8 cellular contexts compared by ENCODE assay signal in the genomic region with DNA sequence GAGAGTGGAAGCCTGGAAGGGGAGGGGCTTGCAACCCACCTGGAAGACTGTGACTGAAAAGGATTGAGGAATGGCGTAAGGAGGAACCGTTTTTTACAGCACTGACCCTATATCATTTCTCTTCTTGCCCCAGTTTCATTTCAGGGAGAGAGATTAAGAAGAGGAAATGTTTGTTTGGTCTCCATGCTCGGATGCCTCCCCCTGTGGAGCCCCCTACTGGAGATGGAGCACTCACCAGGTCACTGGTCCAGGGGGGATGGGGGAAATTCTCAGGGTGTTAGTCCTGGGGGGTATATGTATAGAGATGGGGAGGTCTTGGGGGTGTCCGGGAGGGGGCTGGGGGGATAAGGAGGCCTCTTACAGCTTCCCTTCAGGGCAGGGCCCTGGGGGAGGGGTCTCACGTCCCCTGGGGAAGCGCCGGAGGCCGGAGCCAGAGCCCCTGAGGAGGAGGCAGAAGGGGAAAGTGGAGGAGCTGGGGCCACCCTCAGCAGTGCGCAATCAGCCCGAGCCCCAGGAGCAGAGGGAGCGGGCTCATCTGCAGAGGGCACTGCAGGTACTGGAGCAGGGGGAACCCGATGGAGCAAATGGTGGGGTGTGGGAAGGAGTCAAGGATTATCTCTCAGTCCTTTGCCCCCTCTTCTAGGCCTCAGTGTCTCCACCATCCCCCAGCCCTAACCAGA. TPM values are rescaled to one million over a fixed set of nuclear protein-coding genes. Genes with fewer than 3 reads are reported as not detected.
DNase-seq lines count a peak whose midpoint lies in the region; ATAC-seq and TF ChIP-seq lines count a peak whose summit lies in the region.

No MANE protein-coding gene starts in this region.

- H3K27me3 ChIP-seq in Panc1 (ENCODE audit: control insufficient read depth, insufficient read depth, low read length) (no peaks in the 10 kb centered on the region), fibroblast of lung (ENCODE audit: control insufficient read depth, insufficient read depth, low read length) (no peaks in the 10 kb centered on the region), aorta (ENCODE audit: control insufficient read depth in 1 of 2, insufficient read depth in 2 of 2, low read length in 1 of 2) (no peaks in the 10 kb centered on the region)

- H3K9me3 ChIP-seq in Panc1 (ENCODE audit: control insufficient read depth, insufficient read depth, low read depth, low read length), result no peaks in the 10 kb centered on the region
- H3K9me3 ChIP-seq in fibroblast of lung (ENCODE audit: control insufficient read depth, insufficient read depth, low read depth, low read length), result no peaks in the 10 kb centered on the region
- H3K9me3 ChIP-seq in aorta (ENCODE audit: control insufficient read depth, low read length), result no peaks in the 10 kb centered on the region

- peak; percentile 32 for DNase-seq in stimulated activated naive CD8-positive, alpha-beta T cell treated with anti-CD3 and anti-CD28 coated beads, Interleukin-15, Interleukin-2, amounts not matched to agents 100 U/mL and 50 U/mL, for 24 hours
- DNase-seq in stimulated activated naive CD8-positive, alpha-beta T cell treated with anti-CD3 and anti-CD28 coated beads, Interleukin-15, amount 100 ng/mL, for 72 hours, result no peak
- DNase-seq in Panc1 (ENCODE audit: low read depth, low spot score), result no peak
- DNase-seq in fibroblast of lung (ENCODE audit: low read depth in 2 of 2), result no peak
- no peak for DNase-seq in activated effector memory CD4-positive, alpha-beta T cell treated with Interleukin-2 at 50 U/mL for 16 hours
- no peak for DNase-seq in superior temporal gyrus (ENCODE audit: extremely low spot score)
- no peak for DNase-seq in aorta
- no peak for DNase-seq in NCI-H1417 (lab: John Stamatoyannopoulos, UW)

- intact Hi-C loops in Panc1 (cut with micrococcal nuclease; ENCODE audit: unreplicated experiment) (no loop called here), aorta (cut with DNase I) (loop anchor here in 1 of 2 donors (5.0 to 10.0 kb wide), 5 partner anchors 38 to 1760 kb away; a partner anchor contains a TSS)

- H3K79me2 ChIP-seq in fibroblast of lung (ENCODE audit: control insufficient read depth, insufficient read depth, low read length), result peaks cover 57% of the 10 kb centered on the region

- peaks cover 78% of the 10 kb centered on the region for H3K4me1 Mint-ChIP-seq in stimulated activated naive CD8-positive, alpha-beta T cell treated with anti-CD3 and anti-CD28 coated beads, Interleukin-15, amount 100 ng/mL, for 72 hours

- no TSS peak for BruUV-seq in Panc1 (replicated peaks; lab: Mats Ljungman, UMichigan)

- no peak overlapping the region for H3K9ac ChIP-seq in fibroblast of lung (ENCODE audit: insufficient read depth, low read length)

- H3K4me2 ChIP-seq in fibroblast of lung (ENCODE audit: extremely low read depth, insufficient read depth, low read length), result peak overlapping the region; percentile 85

- H3K9me3 Mint-ChIP-seq in stimulated activated naive CD8-positive, alpha-beta T cell treated with anti-CD3 and anti-CD28 coated beads, Interleukin-15, amount 100 ng/mL, for 72 hours, result no peaks in the 10 kb centered on the region

- peak overlapping the region in 1 of 2 donors; percentile 99 for H3K27ac Mint-ChIP-seq in stimulated activated naive CD8-positive, alpha-beta T cell treated with anti-CD3 and anti-CD28 coated beads, Interleukin-15, amount 100 ng/mL, for 72 hours

- CTCF ChIA-PET in Panc1 (lab: Charles Lee), result no interaction called here

- H4K20me1 ChIP-seq in fibroblast of lung (ENCODE audit: control insufficient read depth, extremely low read depth, insufficient read depth, low read length), result no peaks in the 10 kb centered on the region

- no peak overlapping the region for H3K4me3 Mint-ChIP-seq in stimulated activated naive CD8-positive, alpha-beta T cell treated with anti-CD3 and anti-CD28 coated beads, Interleukin-15, amount 100 ng/mL, for 72 hours

- no peak overlapping the region for H2AFZ ChIP-seq in fibroblast of lung (ENCODE audit: low read length)

- H3K36me3 ChIP-seq in Panc1 (ENCODE audit: control insufficient read depth, insufficient read depth, low read length) (peaks cover 2% of the 10 kb centered on the region), fibroblast of lung (ENCODE audit: control insufficient read depth, insufficient read depth, low read length) (peaks cover 7% of the 10 kb centered on the region), aorta (ENCODE audit: control insufficient read depth in 1 of 2, insufficient read depth in 2 of 2, low read length in 1 of 2) (peaks cover 0 to 3% of the 10 kb centered on the region in 2 donors)

- 65 to 72% methylated on average over 10 to 12 of the region's 12 CpGs for WGBS in aorta, 2 donors

- H3K4me1 ChIP-seq in Panc1 (ENCODE audit: control insufficient read depth, insufficient read depth, low read length) (peaks cover 48% of the 10 kb centered on the region), fibroblast of lung (ENCODE audit: control insufficient read depth, extremely low read depth, insufficient read depth, low read length) (peaks cover 26% of the 10 kb centered on the region), aorta (ENCODE audit: control insufficient read depth in 1 of 2, insufficient read depth in 2 of 2, low read length in 2 of 2) (no peaks in the 10 kb centered on the region)

- in situ Hi-C loops in Panc1 (cut with HindIII; ENCODE audit: low pct_unique_long_range_greater_than_20kb, low sequenced_read_pairs), result no loop called here

- peak overlapping the region; percentile 17; the same call in 1 of the 2 replicates for H3K27ac ChIP-seq in Panc1 (ENCODE audit: low read length)
- peak overlapping the region; percentile 44 for H3K27ac ChIP-seq in fibroblast of lung (ENCODE audit: insufficient read depth, low read length)
- no peak overlapping the region for H3K27ac ChIP-seq in aorta (ENCODE audit: low read depth in 1 of 2, low read length in 2 of 2)

- no peaks in the 10 kb centered on the region for H3K27me3 Mint-ChIP-seq in stimulated activated naive CD8-positive, alpha-beta T cell treated with anti-CD3 and anti-CD28 coated beads, Interleukin-15, amount 100 ng/mL, for 72 hours

- POLR2A ChIA-PET in Panc1 (lab: Charles Lee), result no interaction called here

- H3K4me3 ChIP-seq in Panc1 (ENCODE audit: low read depth in 2 of 2, low read length in 2 of 2) (no peak overlapping the region), fibroblast of lung (replicated peaks in 1 of 4; ENCODE audit: control extremely low read depth in 1 of 4, insufficient read depth in 1 of 4, low read depth in 3 of 4, low read length in 4 of 4) (no peak overlapping the region), aorta (ENCODE audit: low read length in 2 of 2) (no peak overlapping the region)

- no peak for ATAC-seq in stimulated activated naive CD8-positive, alpha-beta T cell treated with anti-CD3 and anti-CD28 coated beads, Interleukin-15, Interleukin-2, amounts not matched to agents 100 U/mL and 50 U/mL, for 24 hours
- no peak for ATAC-seq in stimulated activated naive CD8-positive, alpha-beta T cell treated with anti-CD3 and anti-CD28 coated beads, Interleukin-15, amount 100 ng/mL, for 72 hours
- ATAC-seq in Panc1 (no peak), aorta (ENCODE audit: low FRiP score) (no peak)

- TF ChIP-seq CTCF in Panc1 (IDR thresholded peaks at IDR 0.05) (peak; percentile 80), fibroblast of lung (conservative IDR thresholded peaks at IDR 0.05 in 1 of 2, IDR thresholded peaks at IDR 0.05 in 1 of 2; ENCODE audit: low read depth in 1 of 2, low read length in 2 of 2) (peak; percentile 50 to 54)

RNA-seq across cellular contexts. Expression of a gene that starts 3.2 kb away (rescaled TPM):
- 338 TPM for total RNA-seq in Panc1 (2021; ENCODE audit: unreplicated experiment)
- polyA plus RNA-seq in Panc1 (2012; ENCODE audit: insufficient read length), result 397 TPM
- total RNA-seq in fibroblast of lung, result 105 and 127 TPM in 2 replicates
- 264 and 347 TPM in 2 replicates for polyA plus RNA-seq in fibroblast of lung
- 404 and 504 TPM in 2 replicates for polyA plus RNA-seq in fibroblast of lung (2012)
- 203 and 241 TPM in 2 replicates for polyA minus RNA-seq in fibroblast of lung (ENCODE audit: low replicate concordance)
- 100 to 1,000 TPM in 1 of 2 donors, 10 to 100 TPM in 1; 89.9 to 111 TPM for total RNA-seq in aorta
- 100 to 1,000 TPM; 120 to 191 TPM for polyA plus RNA-seq in aorta

RNA-seq across cellular contexts. Expression of a gene that starts 3.9 kb away (rescaled TPM):
- total RNA-seq in Panc1 (2021; ENCODE audit: unreplicated experiment) (51.6 TPM), fibroblast of lung (24.4 and 28.9 TPM in 2 replicates), aorta (10 to 100 TPM; 86.4 to 92.8 TPM)
- polyA plus RNA-seq in Panc1 (2012; ENCODE audit: insufficient read length), result 50.3 TPM
- polyA plus RNA-seq in fibroblast of lung (29.6 and 32.9 TPM in 2 replicates), aorta (100 to 1,000 TPM in 1 of 2 donors, 10 to 100 TPM in 1; 49.8 to 218 TPM)
- 33.7 and 33.9 TPM in 2 replicates for polyA plus RNA-seq in fibroblast of lung (2012)
- polyA minus RNA-seq in fibroblast of lung (ENCODE audit: low replicate concordance), result 47.0 and 75.3 TPM in 2 replicates

RNA-seq across cellular contexts. Expression of a gene that starts 5.1 kb away (rescaled TPM):
- total RNA-seq in Panc1 (2021; ENCODE audit: unreplicated experiment) (29.0 TPM), fibroblast of lung (4.6 and 7.3 TPM in 2 replicates), aorta (10 to 100 TPM; 31.7 to 39.4 TPM)
- polyA plus RNA-seq in Panc1 (2012; ENCODE audit: insufficient read length), result 34.5 TPM
- polyA plus RNA-seq in fibroblast of lung (3.6 and 5.9 TPM in 2 replicates), aorta (10 to 100 TPM in 1 of 2 donors, 1 to 10 TPM in 1; 4.4 to 16.4 TPM)
- 13.7 and 14.9 TPM in 2 replicates for polyA plus RNA-seq in fibroblast of lung (2012)
- polyA minus RNA-seq in fibroblast of lung (ENCODE audit: low replicate concordance), result 8.8 and 12.5 TPM in 2 replicates

RNA-seq across cellular contexts. Expression of a gene that starts 23.1 kb away (rescaled TPM):
- total RNA-seq in Panc1 (2021; ENCODE audit: unreplicated experiment) (81.8 TPM), fibroblast of lung (0.51 and 5.3 TPM in 2 replicates), aorta (1 to 10 TPM; 1.3 to 2.0 TPM)
- 42.1 TPM for polyA plus RNA-seq in Panc1 (2012; ENCODE audit: insufficient read length)
- polyA plus RNA-seq in fibroblast of lung (8.0 and 36.6 TPM in 2 replicates), aorta (1 to 10 TPM in 1 of 2 donors, not detected in 1; 1.5 TPM)
- 7.5 and 33.4 TPM in 2 replicates for polyA plus RNA-seq in fibroblast of lung (2012)
- 6.1 and 27.2 TPM in 2 replicates for polyA minus RNA-seq in fibroblast of lung (ENCODE audit: low replicate concordance)

RNA-seq across cellular contexts. Expression of a gene that starts 39.6 kb away (rescaled TPM):
- total RNA-seq in Panc1 (2021; ENCODE audit: unreplicated experiment) (17.6 TPM), fibroblast of lung (4.1 and 4.9 TPM in 2 replicates), aorta (1 to 10 TPM; 3.0 to 4.2 TPM)
- 17.9 TPM for polyA plus RNA-seq in Panc1 (2012; ENCODE audit: insufficient read length)
- polyA plus RNA-seq in fibroblast of lung (5.2 and 6.7 TPM in 2 replicates), aorta (1 to 10 TPM; 1.4 to 1.5 TPM)
- 5.6 and 8.8 TPM in 2 replicates for polyA plus RNA-seq in fibroblast of lung (2012)
- polyA minus RNA-seq in fibroblast of lung (ENCODE audit: low replicate concordance), result 5.5 and 10.2 TPM in 2 replicates

Comparison
In these comparisons a context has a peak if more than half of its experiments do, and no peak if none do; other contexts are left out.
1. H3K27ac ChIP-seq: peak in Panc1 (single experiment) and fibroblast of lung (single experiment); none in aorta (0 of 2).